ENCODE assay signal across 1 cellular context in genomic region chr17:45161288-45162021, GRCh38.
TF ChIP-seq lines count a peak whose summit lies in the region.

HEXIM2 (plus strand) TSS chr17:45161875; CDS start chr17:45162794, 919 bp downstream.

TF ChIP-seq in HepG2, 621 proteins besides CTCF, POLR2A, EP300 and RAD21 (continued from another document and continues in another):
- peak; percentile 13; the same call in 1 of the 2 replicates for TF ChIP-seq DZIP1 (CRISPR knock-in tag; IDR thresholded peaks at IDR 0.05)
- TF ChIP-seq ZNF329 (CRISPR knock-in tag; IDR thresholded peaks at IDR 0.05; ENCODE audit: low read depth): 0 out of 2 replicates have a peak, but pooled peaks have one; percentile 48
- peak; percentile 4; the same call in 1 of the 2 replicates for TF ChIP-seq CREB3 (CRISPR knock-in tag; IDR thresholded peaks at IDR 0.05)
- TF ChIP-seq RNF219 (CRISPR knock-in tag; IDR thresholded peaks at IDR 0.05): peak; percentile 99
- TF ChIP-seq REXO4 (CRISPR knock-in tag; IDR thresholded peaks at IDR 0.05; ENCODE audit: borderline replicate concordance): no peak
- TF ChIP-seq ZNF598 (CRISPR knock-in tag; IDR thresholded peaks at IDR 0.05; ENCODE audit: borderline replicate concordance): peak; percentile 27; the same call in 1 of the 2 replicates
- TF ChIP-seq TCF7L2 (IDR thresholded peaks at IDR 0.05; ENCODE audit: low read depth, low read length): no peak
- no peak for TF ChIP-seq ZNF460 (CRISPR knock-in tag; IDR thresholded peaks at IDR 0.05; ENCODE audit: borderline replicate concordance)
- no peak for TF ChIP-seq CENPT (CRISPR knock-in tag; IDR thresholded peaks at IDR 0.05; ENCODE audit: low read depth)
- peak; percentile 87; the same call in 1 of the 2 replicates for TF ChIP-seq ZNF619 (CRISPR knock-in tag; IDR thresholded peaks at IDR 0.05)
- TF ChIP-seq ZBTB4 (CRISPR knock-in tag; IDR thresholded peaks at IDR 0.05; ENCODE audit: borderline replicate concordance): peak; percentile 77; the same call in 1 of the 2 replicates
- no peak for TF ChIP-seq KAT2B (IDR thresholded peaks at IDR 0.05; ENCODE audit: borderline replicate concordance, low read depth, low read length)
- TF ChIP-seq ZNF362 (CRISPR knock-in tag; IDR thresholded peaks at IDR 0.05; ENCODE audit: borderline replicate concordance): no peak
- TF ChIP-seq ZNF317 (CRISPR knock-in tag; IDR thresholded peaks at IDR 0.05): peak; percentile 84
- TF ChIP-seq DMTF1 (CRISPR knock-in tag; IDR thresholded peaks at IDR 0.05): no peak
- TF ChIP-seq ZNF260 (CRISPR knock-in tag; IDR thresholded peaks at IDR 0.05; ENCODE audit: borderline replicate concordance, low read depth): no peak
- 0 out of 2 replicates have a peak, but pooled peaks have one; percentile 64 for TF ChIP-seq ZNF674 (CRISPR knock-in tag; IDR thresholded peaks at IDR 0.05; ENCODE audit: low read depth)
- no peak for TF ChIP-seq ZNF318 (CRISPR knock-in tag; IDR thresholded peaks at IDR 0.05)
- peak; percentile 9; the same call in 1 of the 2 replicates for TF ChIP-seq KDM1A (CRISPR knock-in tag; IDR thresholded peaks at IDR 0.05)
- TF ChIP-seq ZNF572 (CRISPR knock-in tag; IDR thresholded peaks at IDR 0.05): peak; percentile 88
- TF ChIP-seq ZNF326 (CRISPR knock-in tag; IDR thresholded peaks at IDR 0.05; ENCODE audit: borderline replicate concordance): no peak
- no peak for TF ChIP-seq EZH2 (conservative IDR thresholded peaks at IDR 0.05; ENCODE audit: low read depth, low read length)
- TF ChIP-seq ZNF503 (CRISPR knock-in tag; IDR thresholded peaks at IDR 0.05): no peak
- TF ChIP-seq GABPA (IDR thresholded peaks at IDR 0.05; ENCODE audit: low read depth, low read length): no peak; the same call in 1 of the 2 replicates
- TF ChIP-seq GABPA (CRISPR knock-in tag; IDR thresholded peaks at IDR 0.05; ENCODE audit: low read depth): peak; percentile 86
- TF ChIP-seq ZNF550 (CRISPR knock-in tag; IDR thresholded peaks at IDR 0.05; ENCODE audit: borderline replicate concordance): no peak
- TF ChIP-seq NFIC (IDR thresholded peaks at IDR 0.05; ENCODE audit: low read length): peak; percentile 76; the same call in 1 of the 2 replicates
